Comparison of ENCODE assay signal across 22 cellular contexts in the genomic region with DNA sequence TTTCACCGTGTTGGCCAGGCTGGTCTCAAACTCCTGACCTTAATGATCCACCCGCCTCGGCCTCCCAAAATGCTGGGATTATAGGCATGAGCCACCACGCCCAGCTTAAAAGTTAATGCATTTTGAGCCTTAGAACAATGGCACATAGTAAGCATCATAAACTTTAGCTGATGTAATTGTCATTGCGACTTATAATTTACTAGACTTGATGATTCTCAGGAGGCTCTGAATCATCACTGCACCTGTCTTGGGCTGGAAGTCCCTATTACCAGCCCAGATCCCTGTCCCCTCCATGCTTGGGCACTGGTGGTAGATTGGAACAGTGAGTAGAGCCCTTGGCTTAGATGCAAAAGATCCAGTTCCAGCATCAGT.
"Had no signal": no experiment of that assay in that cellular context is flagged by ENCODE, and none has a peak within 500 bp of the region (broad histone marks: within the 10 kb centered on the region; RNA-seq: fewer than 3 reads in every experiment).

No MANE protein-coding gene starts in this region.

- H3K4me1 ChIP-seq: left lung, neural progenitor cell had no signal

- H3K4me3 Mint-ChIP-seq: activated naive CD4-positive, alpha-beta T cell treated with anti-CD3 and anti-CD28 coated beads, Interleukin-2, amount 50 U/mL, for 24 hours; activated T-helper 1 cell treated with anti-CD3 and anti-CD28 coated beads, Interleukin-12 subunit alpha, Interleukin-12 subunit beta, Interleukin-2, Interleukin-4 antibody, amounts not matched to agents 30 ng/mL and 10 ng/mL and 1 ng/mL, durations not matched to agents 14 hours and 24 hours and 36 hours; central memory CD8-positive, alpha-beta T cell; naive B cell; neural progenitor cell; T-helper 2 cell treated with Interferon-gamma antibody and Interleukin-4, amounts not matched to agents 5 μg/mL and 100 μg/mL, for 36 hours had no signal

- H3K9ac ChIP-seq: neural progenitor cell had no signal

- DNase-seq: activated CD4-positive, alpha-beta T cell treated with anti-CD3 and anti-CD28 coated beads, Interleukin-2, amount 50 U/mL, for 1 hour; activated CD4-positive, CD25-positive, alpha-beta regulatory T cell; anterior cingulate cortex; brain microvascular endothelial cell; cortex of kidney; effector CD8-positive, alpha-beta T cell; foreskin fibroblast; hippocampal formation; left lung; mammary epithelial cell; naive B cell; ovary; stimulated activated naive CD4-positive, alpha-beta T cell; SW 1271; tibial artery had no signal

- H3K4me2 ChIP-seq: neural progenitor cell had no signal

- H3K27me3 Mint-ChIP-seq: activated naive CD4-positive, alpha-beta T cell treated with anti-CD3 and anti-CD28 coated beads, Interleukin-2, amount 50 U/mL, for 24 hours; central memory CD8-positive, alpha-beta T cell; naive B cell had no signal

- ATAC-seq: left lung had no signal

- H3K9me3 ChIP-seq: left lung, ovary, tibial artery had no signal

- H3K27ac Mint-ChIP-seq: activated naive CD4-positive, alpha-beta T cell treated with anti-CD3 and anti-CD28 coated beads, Interleukin-2, amount 50 U/mL, for 24 hours; activated T-helper 1 cell treated with anti-CD3 and anti-CD28 coated beads, Interleukin-12 subunit alpha, Interleukin-12 subunit beta, Interleukin-2, Interleukin-4 antibody, amounts not matched to agents 30 ng/mL and 10 ng/mL and 1 ng/mL, durations not matched to agents 14 hours and 24 hours and 36 hours; neural progenitor cell; T-helper 2 cell treated with Interferon-gamma antibody and Interleukin-4, amounts not matched to agents 5 μg/mL and 100 μg/mL, for 36 hours had no signal

- FAIRE-seq: endothelial cell of umbilical vein, urothelium cell line had no signal

- H3K4me1 Mint-ChIP-seq: activated naive CD4-positive, alpha-beta T cell treated with anti-CD3 and anti-CD28 coated beads, Interleukin-2, amount 50 U/mL, for 24 hours; central memory CD8-positive, alpha-beta T cell had no signal

- H3K27ac ChIP-seq: brain microvascular endothelial cell, left lung, neural progenitor cell, ovary had no signal

- H3K27me3 ChIP-seq: brain microvascular endothelial cell, left lung, neural progenitor cell, ovary, tibial artery had no signal

- H2AFZ ChIP-seq: neural progenitor cell had no signal

- H3K36me3 ChIP-seq: neural progenitor cell had no signal

- H3K4me3 ChIP-seq: left lung, neural progenitor cell, ovary, tibial artery had no signal

- H3K9me3 Mint-ChIP-seq: activated naive CD4-positive, alpha-beta T cell treated with anti-CD3 and anti-CD28 coated beads, Interleukin-2, amount 50 U/mL, for 24 hours; activated T-helper 1 cell treated with anti-CD3 and anti-CD28 coated beads, Interleukin-12 subunit alpha, Interleukin-12 subunit beta, Interleukin-2, Interleukin-4 antibody, amounts not matched to agents 30 ng/mL and 10 ng/mL and 1 ng/mL, durations not matched to agents 14 hours and 24 hours and 36 hours; central memory CD8-positive, alpha-beta T cell; naive B cell; neural progenitor cell; T-helper 2 cell treated with Interferon-gamma antibody and Interleukin-4, amounts not matched to agents 5 μg/mL and 100 μg/mL, for 36 hours had no signal
